ENCODE assay signal across 3 cellular contexts in the genomic region with DNA sequence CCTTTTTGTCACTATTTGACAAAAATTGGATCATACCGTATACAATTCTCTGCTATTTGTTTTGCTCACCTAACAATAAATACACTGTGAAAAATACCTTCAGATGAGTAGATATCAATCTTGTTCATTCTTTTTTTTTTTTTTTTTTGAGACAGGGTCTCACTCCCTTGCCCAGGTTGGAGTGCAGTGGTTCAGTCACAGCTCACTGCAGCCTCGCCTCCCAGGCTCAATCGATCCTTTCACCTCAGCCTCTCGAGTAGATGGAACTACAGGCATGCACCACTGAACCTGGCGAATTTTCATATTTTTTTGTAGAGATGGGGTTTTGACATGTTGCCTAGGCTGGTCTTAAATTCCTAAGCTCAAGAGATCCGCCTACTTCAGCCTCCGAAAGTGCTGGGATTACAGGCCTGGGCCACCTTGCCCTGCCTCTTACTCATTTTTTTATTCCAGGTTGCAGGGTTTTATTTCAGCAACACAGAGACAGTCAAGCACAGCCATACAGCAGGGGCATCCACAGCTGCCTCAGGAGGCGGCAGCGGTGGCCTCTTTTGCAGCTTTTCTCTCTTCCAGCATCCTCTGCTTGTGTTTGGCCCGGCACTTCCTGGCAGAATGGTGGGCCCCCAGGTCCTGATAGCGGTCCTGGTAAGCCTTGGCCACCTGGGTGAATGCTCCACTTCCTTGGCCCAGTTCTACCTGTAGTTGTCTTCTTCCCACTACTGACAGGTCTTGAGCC.
TF ChIP-seq lines count a peak whose summit lies in the region.

No MANE protein-coding gene starts in this region.

TF ChIP-seq in A549, 52 proteins besides CTCF, POLR2A, EP300 and RAD21:
- no peak for TF ChIP-seq MYC (IDR thresholded peaks at IDR 0.05; ENCODE audit: borderline replicate concordance, low read length)
- no peak for TF ChIP-seq NFE2L2 (conservative IDR thresholded peaks at IDR 0.05; ENCODE audit: low read length)
- TF ChIP-seq HOXA7 (CRISPR knock-in tag; IDR thresholded peaks at IDR 0.05), result no peak
- TF ChIP-seq JUNB (IDR thresholded peaks at IDR 0.05), result no peak
- TF ChIP-seq TP53 (CRISPR knock-in tag; IDR thresholded peaks at IDR 0.05), result no peak
- no peak for TF ChIP-seq MAFK (IDR thresholded peaks at IDR 0.05; ENCODE audit: partially characterized antibody)
- no peak for TF ChIP-seq CBX8 (IDR thresholded peaks at IDR 0.05)
- TF ChIP-seq NPAS2 (CRISPR knock-in tag; IDR thresholded peaks at IDR 0.05; ENCODE audit: borderline replicate concordance), result no peak
- TF ChIP-seq CEBPB (IDR thresholded peaks at IDR 0.05), result no peak
- TF ChIP-seq ESRRA (IDR thresholded peaks at IDR 0.05; ENCODE audit: borderline replicate concordance, low read length), result no peak
- TF ChIP-seq GATA3 (IDR thresholded peaks at IDR 0.05; ENCODE audit: borderline replicate concordance), result no peak
- no peak for TF ChIP-seq ZSCAN20 (CRISPR knock-in tag; IDR thresholded peaks at IDR 0.05)
- TF ChIP-seq, protein P1, sequence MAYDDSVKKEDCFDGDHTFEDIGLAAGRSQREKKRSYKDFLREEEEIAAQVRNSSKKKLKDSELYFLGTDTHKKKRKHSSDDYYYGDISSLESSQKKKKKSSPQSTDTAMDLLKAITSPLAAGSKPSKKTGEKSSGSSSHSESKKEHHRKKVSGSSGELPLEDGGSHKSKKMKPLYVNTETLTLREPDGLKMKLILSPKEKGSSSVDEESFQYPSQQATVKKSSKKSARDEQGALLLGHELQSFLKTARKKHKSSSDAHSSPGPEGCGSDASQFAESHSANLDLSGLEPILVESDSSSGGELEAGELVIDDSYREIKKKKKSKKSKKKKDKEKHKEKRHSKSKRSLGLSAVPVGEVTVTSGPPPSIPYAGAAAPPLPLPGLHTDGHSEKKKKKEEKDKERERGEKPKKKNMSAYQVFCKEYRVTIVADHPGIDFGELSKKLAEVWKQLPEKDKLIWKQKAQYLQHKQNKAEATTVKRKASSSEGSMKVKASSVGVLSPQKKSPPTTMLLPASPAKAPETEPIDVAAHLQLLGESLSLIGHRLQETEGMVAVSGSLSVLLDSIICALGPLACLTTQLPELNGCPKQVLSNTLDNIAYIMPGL (CRISPR knock-in tag; IDR thresholded peaks at IDR 0.05; ENCODE audit: borderline replicate concordance), result no peak
- no peak for TF ChIP-seq FOXS1 (CRISPR knock-in tag; IDR thresholded peaks at IDR 0.05)
- TF ChIP-seq SMC3 (IDR thresholded peaks at IDR 0.05), result no peak
- TF ChIP-seq NR3C1 (IDR thresholded peaks at IDR 0.05), result no peak
- no peak for TF ChIP-seq PHF8 (IDR thresholded peaks at IDR 0.05; ENCODE audit: borderline replicate concordance, low read depth)

TF ChIP-seq in HCT116, 20 proteins besides CTCF, POLR2A, EP300 and RAD21:
- TF ChIP-seq, protein P2, sequence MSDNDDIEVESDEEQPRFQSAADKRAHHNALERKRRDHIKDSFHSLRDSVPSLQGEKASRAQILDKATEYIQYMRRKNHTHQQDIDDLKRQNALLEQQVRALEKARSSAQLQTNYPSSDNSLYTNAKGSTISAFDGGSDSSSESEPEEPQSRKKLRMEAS (IDR thresholded peaks at IDR 0.05), result no peak
- TF ChIP-seq, protein P3, sequence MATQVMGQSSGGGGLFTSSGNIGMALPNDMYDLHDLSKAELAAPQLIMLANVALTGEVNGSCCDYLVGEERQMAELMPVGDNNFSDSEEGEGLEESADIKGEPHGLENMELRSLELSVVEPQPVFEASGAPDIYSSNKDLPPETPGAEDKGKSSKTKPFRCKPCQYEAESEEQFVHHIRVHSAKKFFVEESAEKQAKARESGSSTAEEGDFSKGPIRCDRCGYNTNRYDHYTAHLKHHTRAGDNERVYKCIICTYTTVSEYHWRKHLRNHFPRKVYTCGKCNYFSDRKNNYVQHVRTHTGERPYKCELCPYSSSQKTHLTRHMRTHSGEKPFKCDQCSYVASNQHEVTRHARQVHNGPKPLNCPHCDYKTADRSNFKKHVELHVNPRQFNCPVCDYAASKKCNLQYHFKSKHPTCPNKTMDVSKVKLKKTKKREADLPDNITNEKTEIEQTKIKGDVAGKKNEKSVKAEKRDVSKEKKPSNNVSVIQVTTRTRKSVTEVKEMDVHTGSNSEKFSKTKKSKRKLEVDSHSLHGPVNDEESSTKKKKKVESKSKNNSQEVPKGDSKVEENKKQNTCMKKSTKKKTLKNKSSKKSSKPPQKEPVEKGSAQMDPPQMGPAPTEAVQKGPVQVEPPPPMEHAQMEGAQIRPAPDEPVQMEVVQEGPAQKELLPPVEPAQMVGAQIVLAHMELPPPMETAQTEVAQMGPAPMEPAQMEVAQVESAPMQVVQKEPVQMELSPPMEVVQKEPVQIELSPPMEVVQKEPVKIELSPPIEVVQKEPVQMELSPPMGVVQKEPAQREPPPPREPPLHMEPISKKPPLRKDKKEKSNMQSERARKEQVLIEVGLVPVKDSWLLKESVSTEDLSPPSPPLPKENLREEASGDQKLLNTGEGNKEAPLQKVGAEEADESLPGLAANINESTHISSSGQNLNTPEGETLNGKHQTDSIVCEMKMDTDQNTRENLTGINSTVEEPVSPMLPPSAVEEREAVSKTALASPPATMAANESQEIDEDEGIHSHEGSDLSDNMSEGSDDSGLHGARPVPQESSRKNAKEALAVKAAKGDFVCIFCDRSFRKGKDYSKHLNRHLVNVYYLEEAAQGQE (IDR thresholded peaks at IDR 0.05; ENCODE audit: low read depth), result no peak
- TF ChIP-seq, protein P4, sequence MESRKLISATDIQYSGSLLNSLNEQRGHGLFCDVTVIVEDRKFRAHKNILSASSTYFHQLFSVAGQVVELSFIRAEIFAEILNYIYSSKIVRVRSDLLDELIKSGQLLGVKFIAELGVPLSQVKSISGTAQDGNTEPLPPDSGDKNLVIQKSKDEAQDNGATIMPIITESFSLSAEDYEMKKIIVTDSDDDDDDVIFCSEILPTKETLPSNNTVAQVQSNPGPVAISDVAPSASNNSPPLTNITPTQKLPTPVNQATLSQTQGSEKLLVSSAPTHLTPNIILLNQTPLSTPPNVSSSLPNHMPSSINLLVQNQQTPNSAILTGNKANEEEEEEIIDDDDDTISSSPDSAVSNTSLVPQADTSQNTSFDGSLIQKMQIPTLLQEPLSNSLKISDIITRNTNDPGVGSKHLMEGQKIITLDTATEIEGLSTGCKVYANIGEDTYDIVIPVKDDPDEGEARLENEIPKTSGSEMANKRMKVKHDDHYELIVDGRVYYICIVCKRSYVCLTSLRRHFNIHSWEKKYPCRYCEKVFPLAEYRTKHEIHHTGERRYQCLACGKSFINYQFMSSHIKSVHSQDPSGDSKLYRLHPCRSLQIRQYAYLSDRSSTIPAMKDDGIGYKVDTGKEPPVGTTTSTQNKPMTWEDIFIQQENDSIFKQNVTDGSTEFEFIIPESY (IDR thresholded peaks at IDR 0.05; ENCODE audit: extremely low read depth, insufficient replicate concordance, low read length), result no peak
- TF ChIP-seq YY1 (IDR thresholded peaks at IDR 0.05; ENCODE audit: extremely low read depth, insufficient replicate concordance, low read depth, low read length) (no peak), EZH2 (IDR thresholded peaks at IDR 0.05) (no peak), JUND (IDR thresholded peaks at IDR 0.05) (no peak), ZNF274 (IDR thresholded peaks at IDR 0.05; ENCODE audit: low read depth, low read length) (no peak), SRF (IDR thresholded peaks at IDR 0.05; ENCODE audit: low read depth) (no peak), CEBPB (IDR thresholded peaks at IDR 0.05; ENCODE audit: low read depth) (no peak), EGR1 (IDR thresholded peaks at IDR 0.05; ENCODE audit: low read depth) (no peak), CBX3 (IDR thresholded peaks at IDR 0.05; ENCODE audit: low read depth) (no peak), SP1 (IDR thresholded peaks at IDR 0.05; ENCODE audit: low read depth) (no peak)

TF ChIP-seq in K562, 482 proteins besides CTCF, POLR2A, EP300 and RAD21:
- TF ChIP-seq FOSL1 (tag; conservative IDR thresholded peaks at IDR 0.05), result no peak
- TF ChIP-seq, protein P5, sequence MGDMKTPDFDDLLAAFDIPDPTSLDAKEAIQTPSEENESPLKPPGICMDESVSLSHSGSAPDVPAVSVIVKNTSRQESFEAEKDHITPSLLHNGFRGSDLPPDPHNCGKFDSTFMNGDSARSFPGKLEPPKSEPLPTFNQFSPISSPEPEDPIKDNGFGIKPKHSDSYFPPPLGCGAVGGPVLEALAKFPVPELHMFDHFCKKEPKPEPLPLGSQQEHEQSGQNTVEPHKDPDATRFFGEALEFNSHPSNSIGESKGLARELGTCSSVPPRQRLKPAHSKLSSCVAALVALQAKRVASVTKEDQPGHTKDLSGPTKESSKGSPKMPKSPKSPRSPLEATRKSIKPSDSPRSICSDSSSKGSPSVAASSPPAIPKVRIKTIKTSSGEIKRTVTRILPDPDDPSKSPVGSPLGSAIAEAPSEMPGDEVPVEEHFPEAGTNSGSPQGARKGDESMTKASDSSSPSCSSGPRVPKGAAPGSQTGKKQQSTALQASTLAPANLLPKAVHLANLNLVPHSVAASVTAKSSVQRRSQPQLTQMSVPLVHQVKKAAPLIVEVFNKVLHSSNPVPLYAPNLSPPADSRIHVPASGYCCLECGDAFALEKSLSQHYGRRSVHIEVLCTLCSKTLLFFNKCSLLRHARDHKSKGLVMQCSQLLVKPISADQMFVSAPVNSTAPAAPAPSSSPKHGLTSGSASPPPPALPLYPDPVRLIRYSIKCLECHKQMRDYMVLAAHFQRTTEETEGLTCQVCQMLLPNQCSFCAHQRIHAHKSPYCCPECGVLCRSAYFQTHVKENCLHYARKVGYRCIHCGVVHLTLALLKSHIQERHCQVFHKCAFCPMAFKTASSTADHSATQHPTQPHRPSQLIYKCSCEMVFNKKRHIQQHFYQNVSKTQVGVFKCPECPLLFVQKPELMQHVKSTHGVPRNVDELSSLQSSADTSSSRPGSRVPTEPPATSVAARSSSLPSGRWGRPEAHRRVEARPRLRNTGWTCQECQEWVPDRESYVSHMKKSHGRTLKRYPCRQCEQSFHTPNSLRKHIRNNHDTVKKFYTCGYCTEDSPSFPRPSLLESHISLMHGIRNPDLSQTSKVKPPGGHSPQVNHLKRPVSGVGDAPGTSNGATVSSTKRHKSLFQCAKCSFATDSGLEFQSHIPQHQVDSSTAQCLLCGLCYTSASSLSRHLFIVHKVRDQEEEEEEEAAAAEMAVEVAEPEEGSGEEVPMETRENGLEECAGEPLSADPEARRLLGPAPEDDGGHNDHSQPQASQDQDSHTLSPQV (IDR thresholded peaks at IDR 0.05), result 0 out of 2 replicates have a peak, but pooled peaks have one; percentile 8
- TF ChIP-seq ZBED1 (IDR thresholded peaks at IDR 0.05), result no peak
- peak; percentile 58 for TF ChIP-seq ZNF121 (CRISPR knock-in tag; conservative IDR thresholded peaks at IDR 0.05)
- TF ChIP-seq NR1H2 (CRISPR knock-in tag; IDR thresholded peaks at IDR 0.05), result no peak
- TF ChIP-seq, protein P6, sequence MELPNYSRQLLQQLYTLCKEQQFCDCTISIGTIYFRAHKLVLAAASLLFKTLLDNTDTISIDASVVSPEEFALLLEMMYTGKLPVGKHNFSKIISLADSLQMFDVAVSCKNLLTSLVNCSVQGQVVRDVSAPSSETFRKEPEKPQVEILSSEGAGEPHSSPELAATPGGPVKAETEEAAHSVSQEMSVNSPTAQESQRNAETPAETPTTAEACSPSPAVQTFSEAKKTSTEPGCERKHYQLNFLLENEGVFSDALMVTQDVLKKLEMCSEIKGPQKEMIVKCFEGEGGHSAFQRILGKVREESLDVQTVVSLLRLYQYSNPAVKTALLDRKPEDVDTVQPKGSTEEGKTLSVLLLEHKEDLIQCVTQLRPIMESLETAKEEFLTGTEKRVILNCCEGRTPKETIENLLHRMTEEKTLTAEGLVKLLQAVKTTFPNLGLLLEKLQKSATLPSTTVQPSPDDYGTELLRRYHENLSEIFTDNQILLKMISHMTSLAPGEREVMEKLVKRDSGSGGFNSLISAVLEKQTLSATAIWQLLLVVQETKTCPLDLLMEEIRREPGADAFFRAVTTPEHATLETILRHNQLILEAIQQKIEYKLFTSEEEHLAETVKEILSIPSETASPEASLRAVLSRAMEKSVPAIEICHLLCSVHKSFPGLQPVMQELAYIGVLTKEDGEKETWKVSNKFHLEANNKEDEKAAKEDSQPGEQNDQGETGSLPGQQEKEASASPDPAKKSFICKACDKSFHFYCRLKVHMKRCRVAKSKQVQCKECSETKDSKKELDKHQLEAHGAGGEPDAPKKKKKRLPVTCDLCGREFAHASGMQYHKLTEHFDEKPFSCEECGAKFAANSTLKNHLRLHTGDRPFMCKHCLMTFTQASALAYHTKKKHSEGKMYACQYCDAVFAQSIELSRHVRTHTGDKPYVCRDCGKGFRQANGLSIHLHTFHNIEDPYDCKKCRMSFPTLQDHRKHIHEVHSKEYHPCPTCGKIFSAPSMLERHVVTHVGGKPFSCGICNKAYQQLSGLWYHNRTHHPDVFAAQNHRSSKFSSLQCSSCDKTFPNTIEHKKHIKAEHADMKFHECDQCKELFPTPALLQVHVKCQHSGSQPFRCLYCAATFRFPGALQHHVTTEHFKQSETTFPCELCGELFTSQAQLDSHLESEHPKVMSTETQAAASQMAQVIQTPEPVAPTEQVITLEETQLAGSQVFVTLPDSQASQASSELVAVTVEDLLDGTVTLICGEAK (IDR thresholded peaks at IDR 0.05), result 0 out of 2 replicates have a peak, but pooled peaks have one; percentile 2
- TF ChIP-seq, protein P6 (CRISPR knock-in tag; IDR thresholded peaks at IDR 0.05), result no peak
- TF ChIP-seq CREM (IDR thresholded peaks at IDR 0.05; ENCODE audit: low read depth), result no peak
TF ChIP-seq in K562: peak in this region for 3.
